ENCODE assay signal across 7 cellular contexts in the genomic region with DNA sequence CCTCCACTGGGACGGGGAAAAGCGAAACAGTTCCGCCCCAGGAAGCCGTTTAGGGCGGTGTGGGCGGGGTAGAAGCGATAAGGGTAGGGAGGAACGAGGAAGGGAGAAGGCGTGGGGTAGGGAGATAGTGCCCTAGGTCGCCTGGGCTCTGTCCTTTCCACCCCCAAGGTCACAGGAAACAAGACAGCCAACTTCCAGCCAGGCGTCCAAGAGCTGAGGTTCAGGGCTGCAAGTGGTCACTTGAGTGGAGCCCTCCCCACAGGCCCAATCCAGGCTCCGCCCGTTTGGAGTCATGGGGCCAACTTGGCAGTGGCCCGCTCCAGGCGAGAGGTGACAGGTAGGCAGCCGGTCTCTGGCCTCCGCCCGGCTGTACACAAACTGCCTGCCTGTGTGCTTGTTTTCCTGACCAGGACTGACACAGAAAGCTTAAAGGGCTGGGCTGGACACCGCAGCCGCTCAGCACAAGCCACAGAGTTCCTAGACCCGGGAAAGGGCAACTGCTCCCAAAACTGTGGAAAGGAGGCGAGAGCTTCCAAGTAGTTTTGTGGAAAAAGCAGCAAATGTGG. TPM values are rescaled to one million over a fixed set of nuclear protein-coding genes. Genes with fewer than 3 reads are reported as not detected.
DNase-seq lines count a peak whose midpoint lies in the region; ATAC-seq and TF ChIP-seq lines count a peak whose summit lies in the region.

A gene with protein sequence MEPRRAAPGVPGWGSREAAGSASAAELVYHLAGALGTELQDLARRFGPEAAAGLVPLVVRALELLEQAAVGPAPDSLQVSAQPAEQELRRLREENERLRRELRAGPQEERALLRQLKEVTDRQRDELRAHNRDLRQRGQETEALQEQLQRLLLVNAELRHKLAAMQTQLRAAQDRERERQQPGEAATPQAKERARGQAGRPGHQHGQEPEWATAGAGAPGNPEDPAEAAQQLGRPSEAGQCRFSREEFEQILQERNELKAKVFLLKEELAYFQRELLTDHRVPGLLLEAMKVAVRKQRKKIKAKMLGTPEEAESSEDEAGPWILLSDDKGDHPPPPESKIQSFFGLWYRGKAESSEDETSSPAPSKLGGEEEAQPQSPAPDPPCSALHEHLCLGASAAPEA (minus strand): TSS at position 23 of the 566 bp plus-strand sequence. CDS start 62 bp downstream, outside the sequence.

- peaks cover 3 to 49% of the 10 kb centered on the region in 2 donors for H3K36me3 ChIP-seq in gastroesophageal sphincter
- peaks cover 51% of the 10 kb centered on the region for H3K36me3 ChIP-seq in neuron (ENCODE audit: insufficient read depth, low read length)

- no peaks in the 10 kb centered on the region for H3K27me3 Mint-ChIP-seq in activated CD4-positive, alpha-beta memory T cell treated with anti-CD3 and anti-CD28 coated beads, Interleukin-2, amount 10 ng/mL, durations not matched to agents 7 days and 5 days

- H3K27ac Mint-ChIP-seq in activated CD4-positive, alpha-beta memory T cell treated with anti-CD3 and anti-CD28 coated beads, Interleukin-2, amount 10 ng/mL, durations not matched to agents 7 days and 5 days, result peak within 1 kb of the TSS; percentile 64

- peaks cover 7 to 58% (median 27%) of the 10 kb centered on the region in 3 donors for H3K4me1 ChIP-seq in gastroesophageal sphincter
- peaks cover 21% of the 10 kb centered on the region for H3K4me1 ChIP-seq in neuron (ENCODE audit: insufficient read depth, low read length)

- peaks cover 30% of the 10 kb centered on the region for H3K4me1 Mint-ChIP-seq in activated CD4-positive, alpha-beta memory T cell treated with anti-CD3 and anti-CD28 coated beads, Interleukin-2, amount 10 ng/mL, durations not matched to agents 7 days and 5 days

- POLR2A ChIA-PET in activated CD4-positive, alpha-beta memory T cell treated with anti-CD3 and anti-CD28 coated beads, Interleukin-2, amount 10 ng/mL, durations not matched to agents 7 days and 5 days (lab: Charles Lee), result interaction anchor here (0.6 to 3.0 kb wide), 20 partner anchors 9 to 743 kb away, joined by 3 to 19 read pairs (median 5); a partner anchor contains a TSS

- no peaks in the 10 kb centered on the region for H3K9me3 Mint-ChIP-seq in activated CD4-positive, alpha-beta memory T cell treated with anti-CD3 and anti-CD28 coated beads, Interleukin-2, amount 10 ng/mL, durations not matched to agents 7 days and 5 days

- WGBS in gastroesophageal sphincter (ENCODE audit: low coverage in 1 of 2), 2 donors, result 39% methylated on average over 2 of the region's 22 CpGs; no CpG with 5 or more reads in 1 of the 2 donors

- ATAC-seq in gastroesophageal sphincter (peak; percentile 62), GM21423 (IDR thresholded peaks at IDR 0.05; ENCODE audit: unreplicated experiment) (no peak)

- peak within 1 kb of the TSS; percentile 24 for H2AFZ ChIP-seq in neuron (ENCODE audit: low read depth, low read length)

- no peaks in the 10 kb centered on the region for H3K9me3 ChIP-seq in gastroesophageal sphincter
- H3K9me3 ChIP-seq in neuron (ENCODE audit: low read length), result no peaks in the 10 kb centered on the region

- H3K27me3 ChIP-seq in gastroesophageal sphincter (no peaks in the 10 kb centered on the region), neuron (ENCODE audit: insufficient read depth, low read length) (no peaks in the 10 kb centered on the region)

- TF ChIP-seq POLR2A in gastroesophageal sphincter (IDR thresholded peaks at IDR 0.05), result no peak

- DNase-seq in Jurkat, Clone E6-1 (ENCODE audit: low read depth, low spot score), result no peak
- DNase-seq in activated CD4-positive, alpha-beta memory T cell treated with anti-CD3 and anti-CD28 coated beads, Interleukin-2, amount 10 ng/mL, durations not matched to agents 7 days and 5 days, result no peak
- no peak for DNase-seq in central memory CD4-positive, alpha-beta T cell

- H3K27ac ChIP-seq in gastroesophageal sphincter, result peak within 1 kb of the TSS; percentile 92 to 99 (median 98)

- H3K4me3 ChIP-seq in GM12875 (ENCODE audit: low read depth, low read length) (peak within 1 kb of the TSS; percentile 60), gastroesophageal sphincter (peak within 1 kb of the TSS; percentile 73 to 92), neuron (ENCODE audit: low read length) (peak within 1 kb of the TSS; percentile 42)
- peak within 1 kb of the TSS; percentile 49 for H3K4me3 ChIP-seq in Jurkat, Clone E6-1 (ENCODE audit: low read length)

- H3K36me3 Mint-ChIP-seq in activated CD4-positive, alpha-beta memory T cell treated with anti-CD3 and anti-CD28 coated beads, Interleukin-2, amount 10 ng/mL, durations not matched to agents 7 days and 5 days (ENCODE audit: low read depth), result peaks cover 42% of the 10 kb centered on the region

- H3K4me3 Mint-ChIP-seq in activated CD4-positive, alpha-beta memory T cell treated with anti-CD3 and anti-CD28 coated beads, Interleukin-2, amount 10 ng/mL, durations not matched to agents 7 days and 5 days, result peak within 1 kb of the TSS; percentile 62

- TF ChIP-seq EP300 in gastroesophageal sphincter (IDR thresholded peaks at IDR 0.05), result no peak

- CTCF ChIA-PET in activated CD4-positive, alpha-beta memory T cell treated with anti-CD3 and anti-CD28 coated beads, Interleukin-2, amount 10 ng/mL, durations not matched to agents 7 days and 5 days (lab: Charles Lee), result interaction anchor here (1.0 to 3.6 kb wide), 21 partner anchors 12 to 601 kb away, joined by 3 to 25 read pairs (median 4); a partner anchor contains a TSS

- TF ChIP-seq CTCF in GM12875 (IDR thresholded peaks at IDR 0.05; ENCODE audit: borderline replicate concordance, insufficient read depth, low read depth, low read length) (no peak), gastroesophageal sphincter (IDR thresholded peaks at IDR 0.05) (no peak)

RNA-seq across cellular contexts. Expression of the gene that starts here (rescaled TPM):
- polyA plus RNA-seq in Jurkat, Clone E6-1 (2012; ENCODE audit: insufficient read depth, insufficient read length), result 9.7 TPM
- total RNA-seq in activated CD4-positive, alpha-beta memory T cell treated with anti-CD3 and anti-CD28 coated beads, Interleukin-2, amount 10 ng/mL, durations not matched to agents 7 days and 5 days, result 1 to 10 TPM; 7.5 to 8.7 TPM
- 10 to 100 TPM; 17.4 to 33.4 (median 22.2) TPM for total RNA-seq in gastroesophageal sphincter
